ENCODE assay signal across 10 cellular contexts in the genomic region with DNA sequence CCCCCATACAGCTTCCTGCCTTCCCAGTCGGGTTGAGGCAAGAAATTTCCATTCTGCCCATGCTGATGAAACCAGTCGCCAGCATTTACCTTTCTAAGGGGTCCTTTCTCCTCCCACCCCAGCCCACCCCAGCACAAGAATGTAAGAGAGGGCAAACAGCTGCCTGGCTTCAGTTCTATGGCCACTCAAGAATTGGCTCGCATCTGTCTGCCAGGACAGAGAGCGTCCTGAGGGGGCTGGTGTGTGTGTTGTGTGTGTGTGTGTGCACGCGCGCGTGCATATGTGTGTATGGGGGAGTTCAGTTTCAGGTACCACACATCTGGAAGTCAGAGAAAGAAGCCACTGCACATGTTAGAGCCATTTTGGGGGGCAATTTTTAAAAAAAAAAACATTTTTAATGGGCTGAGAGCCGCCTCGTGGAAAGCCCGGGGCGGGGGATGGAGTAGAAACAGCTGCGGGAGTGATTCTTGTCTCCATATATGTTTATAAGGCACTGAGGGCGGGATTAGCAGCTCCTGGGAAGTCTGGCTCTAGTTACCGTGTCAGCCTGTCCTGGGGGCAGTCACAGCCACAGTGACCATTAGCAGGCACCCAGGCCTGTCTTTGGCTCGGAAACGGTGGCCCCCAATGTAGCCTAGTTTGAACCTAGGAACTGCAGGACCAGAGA. TPM values are rescaled to one million over a fixed set of nuclear protein-coding genes. Genes with fewer than 3 reads are reported as not detected.
DNase-seq lines count a peak whose midpoint lies in the region; ATAC-seq, FAIRE-seq and TF ChIP-seq lines count a peak whose summit lies in the region.
"Had no signal": no experiment of that assay in that cellular context is flagged by ENCODE, and none has a peak within 500 bp of the region (broad histone marks: within the 10 kb centered on the region; RNA-seq: fewer than 3 reads in every experiment).

A gene (plus strand): TSS at position 561 of the 667 bp plus-strand sequence. CDS start 2,124 bp downstream, outside the sequence.

- H3K9me1 ChIP-seq in keratinocyte (ENCODE audit: control insufficient read depth, extremely low read depth, insufficient read depth, low read length) = no peaks in the 10 kb centered on the region

- H3K4me1 Mint-ChIP-seq in activated T-helper 2 cell treated with anti-CD3 and anti-CD28 coated beads, Interferon-gamma antibody, Interleukin-2, Interleukin-4, amounts not matched to agents 10 μg/mL and 5 μg/mL and 100 μg/mL, durations not matched to agents 14 hours and 24 hours and 36 hours (ENCODE audit: low read depth) = peaks cover 6% of the 10 kb centered on the region
- H3K4me1 Mint-ChIP-seq in stimulated activated naive B cell treated with anti-CD40 and anti-IgM and Interleukin-4, amounts not matched to agents 10 μg/mL and 1 μg/mL and 100 μg/mL, for 72 hours = peaks cover 22 to 33% of the 10 kb centered on the region in 2 donors

- no peaks in the 10 kb centered on the region for H3K9me3 Mint-ChIP-seq in activated T-helper 2 cell treated with anti-CD3 and anti-CD28 coated beads, Interferon-gamma antibody, Interleukin-2, Interleukin-4, amounts not matched to agents 10 μg/mL and 5 μg/mL and 100 μg/mL, durations not matched to agents 14 hours and 24 hours and 36 hours
- no peaks in the 10 kb centered on the region for H3K9me3 Mint-ChIP-seq in stimulated activated naive B cell treated with anti-CD40 and anti-IgM and Interleukin-4, amounts not matched to agents 10 μg/mL and 1 μg/mL and 100 μg/mL, for 72 hours

- H3K27ac Mint-ChIP-seq in activated T-helper 2 cell treated with anti-CD3 and anti-CD28 coated beads, Interferon-gamma antibody, Interleukin-2, Interleukin-4, amounts not matched to agents 10 μg/mL and 5 μg/mL and 100 μg/mL, durations not matched to agents 14 hours and 24 hours and 36 hours = no peak within 1 kb of the TSS
- H3K27ac Mint-ChIP-seq in stimulated activated naive B cell treated with anti-CD40 and anti-IgM and Interleukin-4, amounts not matched to agents 10 μg/mL and 1 μg/mL and 100 μg/mL, for 72 hours = peak within 1 kb of the TSS; percentile 5

- DNase-seq in NCI-H524 (lab: John Stamatoyannopoulos, UW) = peak; percentile 8 to 46
- no peak for DNase-seq in NCI-H524 treated with DMSO at 0.1 percent for 48 hours (lab: John Stamatoyannopoulos, UW)
- no peak for DNase-seq in activated T-helper 2 cell treated with anti-CD3 and anti-CD28 coated beads, Interferon-gamma antibody, Interleukin-2, Interleukin-4, amounts not matched to agents 10 μg/mL and 5 μg/mL and 100 μg/mL, durations not matched to agents 14 hours and 24 hours and 36 hours (ENCODE audit: low spot score)
- no peak for DNase-seq in keratinocyte (ENCODE audit: low read depth, low spot score)
- no peak for DNase-seq in stimulated activated naive B cell treated with anti-CD40 and anti-IgM and Interleukin-4, amounts not matched to agents 10 μg/mL and 1 μg/mL and 100 μg/mL, for 72 hours
- DNase-seq in hippocampal formation (lab: John Stamatoyannopoulos, UW) = no peak
- no peak for DNase-seq in HPDE6-E6E7 (ENCODE audit: extremely low spot score)
- DNase-seq: activated CD4-positive, alpha-beta T cell treated with anti-CD3 and anti-CD28 coated beads for 48 hours had no signal

- H2AFZ ChIP-seq in keratinocyte (ENCODE audit: control insufficient read depth, low read length) = no peak within 1 kb of the TSS

- H3K27me3 ChIP-seq in keratinocyte (ENCODE audit: control insufficient read depth, extremely low read depth, insufficient read depth, low read length) = peaks cover 23% of the 10 kb centered on the region

- no peaks in the 10 kb centered on the region for H4K20me1 ChIP-seq in keratinocyte (ENCODE audit: control insufficient read depth, extremely low read depth, insufficient read depth, low read length)

- intact Hi-C loops in activated T-helper 2 cell treated with anti-CD3 and anti-CD28 coated beads, Interferon-gamma antibody, Interleukin-2, Interleukin-4, amounts not matched to agents 10 μg/mL and 5 μg/mL and 100 μg/mL, durations not matched to agents 14 hours and 24 hours and 36 hours (cut with micrococcal nuclease) = no loop called here

- no peak for TF ChIP-seq CTCF in keratinocyte (optimal IDR thresholded peaks at IDR 0.05 in 1 of 3, IDR thresholded peaks at IDR 0.05 in 1 of 3, conservative IDR thresholded peaks at IDR 0.05 in 1 of 3; ENCODE audit: extremely low read depth in 1 of 3, insufficient read depth in 2 of 3, low read length in 3 of 3)

- dilution Hi-C loops in keratinocyte (cut with MboI; ENCODE audit: extremely low pct_ligation_motif_present, low sequenced_read_pairs) = no loop called here

- ATAC-seq in stimulated activated naive B cell treated with anti-CD40 and anti-IgM and Interleukin-4, amounts not matched to agents 10 μg/mL and 1 μg/mL and 100 μg/mL, for 72 hours (replicated peaks) = no peak
- no peak for ATAC-seq in GM21576 (IDR thresholded peaks at IDR 0.05; ENCODE audit: unreplicated experiment)

- no peak within 1 kb of the TSS for H3K9ac ChIP-seq in keratinocyte (ENCODE audit: control insufficient read depth, extremely low read depth, insufficient read depth, low read length)

- H3K36me3 ChIP-seq in keratinocyte (ENCODE audit: control insufficient read depth in 2 of 2, extremely low read depth in 1 of 2, insufficient read depth in 2 of 2, low read length in 2 of 2) = peaks cover 1 to 2% of the 10 kb centered on the region in 2 experiments

- H3K4me2 ChIP-seq in keratinocyte (ENCODE audit: control insufficient read depth, extremely low read depth, insufficient read depth, low read depth, low read length) = peak within 1 kb of the TSS; percentile 32

- H3K4me1 ChIP-seq in keratinocyte (ENCODE audit: control insufficient read depth, extremely low read depth, insufficient read depth, low read length) = peaks cover 9% of the 10 kb centered on the region

- H3K27ac ChIP-seq in keratinocyte (ENCODE audit: control insufficient read depth, insufficient read depth, low read length) = no peak within 1 kb of the TSS

- H3K79me2 ChIP-seq in keratinocyte (ENCODE audit: control insufficient read depth, insufficient read depth, low read length) = no peaks in the 10 kb centered on the region

- FAIRE-seq in keratinocyte (lab: Jason Lieb, UNC) = no peak
- FAIRE-seq: A204.1 had no signal

- no peak within 1 kb of the TSS for H3K4me3 ChIP-seq in keratinocyte (ENCODE audit: control insufficient read depth in 2 of 3, extremely low read depth in 1 of 3, insufficient read depth in 2 of 3, low read depth in 1 of 3, low read length in 3 of 3)

- H3K4me3 Mint-ChIP-seq in activated T-helper 2 cell treated with anti-CD3 and anti-CD28 coated beads, Interferon-gamma antibody, Interleukin-2, Interleukin-4, amounts not matched to agents 10 μg/mL and 5 μg/mL and 100 μg/mL, durations not matched to agents 14 hours and 24 hours and 36 hours (ENCODE audit: low read depth) = peak within 1 kb of the TSS; percentile 62
- peak within 1 kb of the TSS; percentile 78 to 81 for H3K4me3 Mint-ChIP-seq in stimulated activated naive B cell treated with anti-CD40 and anti-IgM and Interleukin-4, amounts not matched to agents 10 μg/mL and 1 μg/mL and 100 μg/mL, for 72 hours

- H3K9me3 ChIP-seq in keratinocyte (ENCODE audit: control insufficient read depth, low read depth, low read length) = no peaks in the 10 kb centered on the region

- H3K36me3 Mint-ChIP-seq in activated T-helper 2 cell treated with anti-CD3 and anti-CD28 coated beads, Interferon-gamma antibody, Interleukin-2, Interleukin-4, amounts not matched to agents 10 μg/mL and 5 μg/mL and 100 μg/mL, durations not matched to agents 14 hours and 24 hours and 36 hours (ENCODE audit: low read depth) = no peaks in the 10 kb centered on the region
- H3K36me3 Mint-ChIP-seq in stimulated activated naive B cell treated with anti-CD40 and anti-IgM and Interleukin-4, amounts not matched to agents 10 μg/mL and 1 μg/mL and 100 μg/mL, for 72 hours = peaks cover 2 to 14% of the 10 kb centered on the region in 2 donors

- peaks cover 56% of the 10 kb centered on the region for H3K27me3 Mint-ChIP-seq in activated T-helper 2 cell treated with anti-CD3 and anti-CD28 coated beads, Interferon-gamma antibody, Interleukin-2, Interleukin-4, amounts not matched to agents 10 μg/mL and 5 μg/mL and 100 μg/mL, durations not matched to agents 14 hours and 24 hours and 36 hours (ENCODE audit: low read depth)
- peaks cover 52 to 54% of the 10 kb centered on the region in 2 donors for H3K27me3 Mint-ChIP-seq in stimulated activated naive B cell treated with anti-CD40 and anti-IgM and Interleukin-4, amounts not matched to agents 10 μg/mL and 1 μg/mL and 100 μg/mL, for 72 hours

RNA-seq across cellular contexts. Expression of the gene that starts here (rescaled TPM):
- 0.76 and 0.82 TPM in 2 replicates for total RNA-seq in activated T-helper 2 cell treated with anti-CD3 and anti-CD28 coated beads, Interferon-gamma antibody, Interleukin-2, Interleukin-4, amounts not matched to agents 10 μg/mL and 5 μg/mL and 100 μg/mL, durations not matched to agents 14 hours and 24 hours and 36 hours
- polyA plus RNA-seq in keratinocyte = 11.9 to 27.8 TPM (median 12.3 TPM) in 3 replicates
- 3.8 TPM for polyA plus RNA-seq in keratinocyte (2011; ENCODE audit: low read depth)
- 9.2 and 13.1 TPM in 2 replicates for polyA plus RNA-seq in keratinocyte (2011; cell fraction: cytosol; rRNA removed)
- polyA plus RNA-seq in keratinocyte (2011; cell fraction: nucleus; rRNA removed) = 24.7 and 30.9 TPM in 2 replicates
- 5.4 and 32.2 TPM in 2 replicates for polyA plus RNA-seq in keratinocyte (2012; ENCODE audit: low replicate concordance)
- polyA minus RNA-seq in keratinocyte = 14.2 to 51.2 TPM (median 17.0 TPM) in 3 replicates
- 18.2 TPM for polyA minus RNA-seq in keratinocyte (2011; cell fraction: cytosol; rRNA and poly(A)+ RNA removed)
- polyA minus RNA-seq in keratinocyte (2011; cell fraction: nucleus; rRNA and poly(A)+ RNA removed) = 21.0 and 28.8 TPM in 2 replicates

Comparison
In these comparisons a context has a peak if more than half of its experiments do, and no peak if none do; other contexts are left out.
1. DNase-seq: peak in NCI-H524 (2 of 2); none in NCI-H524 treated with DMSO at 0.1 percent for 48 hours (single experiment), activated T-helper 2 cell treated with anti-CD3 and anti-CD28 coated beads, Interferon-gamma antibody, Interleukin-2, Interleukin-4, amounts not matched to agents 10 μg/mL and 5 μg/mL and 100 μg/mL, durations not matched to agents 14 hours and 24 hours and 36 hours (single experiment), keratinocyte (single experiment), stimulated activated naive B cell treated with anti-CD40 and anti-IgM and Interleukin-4, amounts not matched to agents 10 μg/mL and 1 μg/mL and 100 μg/mL, for 72 hours (single experiment), hippocampal formation (0 of 2) and HPDE6-E6E7 (single experiment).